Comparison of ENCODE assay signal across 8 cellular contexts in the genomic region with DNA sequence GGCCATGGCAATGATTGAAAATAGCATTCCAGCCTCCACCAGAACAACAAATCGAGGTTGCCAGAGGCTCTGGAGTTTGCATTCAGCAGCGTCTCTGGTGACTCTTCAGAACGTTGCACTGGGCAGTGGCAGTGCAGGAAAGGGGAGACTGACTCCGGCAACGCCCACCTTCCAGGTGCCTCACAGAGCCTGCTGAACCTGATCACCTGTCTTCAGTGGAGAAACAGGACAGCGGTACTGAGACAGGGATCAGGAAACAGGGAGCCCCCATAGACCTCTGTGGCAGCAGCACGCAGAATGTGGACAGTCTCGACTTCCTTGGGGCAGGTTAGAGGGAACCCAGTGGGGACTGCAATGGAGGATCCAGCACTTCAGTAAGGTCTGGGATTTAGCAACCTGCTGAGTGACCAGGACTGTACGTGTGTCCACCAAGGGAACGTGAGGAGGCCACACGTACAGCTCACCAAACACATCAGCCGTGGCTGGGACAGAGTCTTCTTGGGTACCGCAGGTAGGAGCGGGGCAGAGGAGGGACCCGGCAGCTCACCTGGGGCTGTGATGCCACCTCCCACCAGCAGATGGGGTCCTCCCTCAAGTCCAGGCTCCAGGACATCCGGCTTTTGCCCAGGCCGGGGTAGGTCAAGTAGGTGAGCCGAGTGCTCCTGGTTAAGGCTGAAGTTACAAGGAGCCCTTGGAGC.
DNase-seq lines count a peak whose midpoint lies in the region; ATAC-seq and TF ChIP-seq lines count a peak whose summit lies in the region.

No MANE protein-coding gene starts in this region.

- TF ChIP-seq POLR2A in stomach (IDR thresholded peaks at IDR 0.05), result no peak

- ATAC-seq in activated naive CD4-positive, alpha-beta T cell treated with anti-CD3 and anti-CD28 coated beads, Interleukin-2, amount 50 U/mL, for 72 hours, result peak; percentile 68 to 75
- ATAC-seq in HG02571 (IDR thresholded peaks at IDR 0.05; ENCODE audit: unreplicated experiment), result no peak
- no peak for ATAC-seq in HG03439 (IDR thresholded peaks at IDR 0.05; ENCODE audit: unreplicated experiment)

- peaks cover 0 to 22% (median 9%) of the 10 kb centered on the region in 4 donors for H3K4me1 ChIP-seq in stomach

- TF ChIP-seq EP300 in Ishikawa (IDR thresholded peaks at IDR 0.05; ENCODE audit: borderline replicate concordance), result no peak
- no peak for TF ChIP-seq EP300 in stomach (IDR thresholded peaks at IDR 0.05)

- no peaks in the 10 kb centered on the region for H3K36me3 Mint-ChIP-seq in activated naive CD4-positive, alpha-beta T cell treated with anti-CD3 and anti-CD28 coated beads, Interleukin-2, amount 50 U/mL, for 72 hours

- WGBS in stomach, 5 donors, result 31 to 43% (median 37%) methylated on average over 15 to 18 of the region's 18 CpGs

- H3K27ac Mint-ChIP-seq in activated naive CD4-positive, alpha-beta T cell treated with anti-CD3 and anti-CD28 coated beads, Interleukin-2, amount 50 U/mL, for 72 hours, result no peak overlapping the region

- H3K9me3 Mint-ChIP-seq in activated naive CD4-positive, alpha-beta T cell treated with anti-CD3 and anti-CD28 coated beads, Interleukin-2, amount 50 U/mL, for 72 hours, result no peaks in the 10 kb centered on the region

- H3K27ac ChIP-seq in stomach, result no peak overlapping the region

- H3K27me3 ChIP-seq in kidney epithelial cell (ENCODE audit: control insufficient read depth, insufficient read depth, low read length) (no peaks in the 10 kb centered on the region), stomach (no peaks in the 10 kb centered on the region)

- H3K4me3 ChIP-seq in kidney epithelial cell (ENCODE audit: low read depth, low read length) (no peak overlapping the region), stomach (no peak overlapping the region)

- peak; percentile 49 for TF ChIP-seq CTCF in kidney epithelial cell (IDR thresholded peaks at IDR 0.05; ENCODE audit: insufficient read depth, low read length, poor library complexity, severe bottlenecking)
- TF ChIP-seq CTCF in stomach (IDR thresholded peaks at IDR 0.05), result peak in 5 of 7 experiments; percentile 23 to 61 (median 53)

- intact Hi-C loops in stomach (cut with DNase I; ENCODE audit: low total_unique reads), result no loop called here

- no peaks in the 10 kb centered on the region for H3K36me3 ChIP-seq in kidney epithelial cell (ENCODE audit: control insufficient read depth, insufficient read depth, low read length)
- peaks cover 0 to 20% (median 6%) of the 10 kb centered on the region in 4 donors for H3K36me3 ChIP-seq in stomach

- DNase-seq in DMS 273 (lab: John Stamatoyannopoulos, UW; ENCODE audit: unreplicated experiment) (peak; percentile 55), DMS 273 treated with DMSO at 0.1 percent for 48 hours (lab: John Stamatoyannopoulos, UW) (no peak), kidney epithelial cell (ENCODE audit: low read depth) (no peak), stomach (peak; percentile 63)
- peak in 1 of 2 donors; percentile 59 for DNase-seq in activated naive CD4-positive, alpha-beta T cell treated with anti-CD3 and anti-CD28 coated beads, Interleukin-2, amount 50 U/mL, for 72 hours (ENCODE audit: low spot score in 2 of 2)

- no peaks in the 10 kb centered on the region for H3K9me3 ChIP-seq in stomach

- TF ChIP-seq RAD21 in Ishikawa (IDR thresholded peaks at IDR 0.05; ENCODE audit: low read depth), result peak; percentile 52

TF ChIP-seq in Ishikawa, 13 proteins besides CTCF, POLR2A, EP300 and RAD21:
- TF ChIP-seq FOXM1 (IDR thresholded peaks at IDR 0.05; ENCODE audit: borderline replicate concordance, low read depth) (no peak), EGR1 (IDR thresholded peaks at IDR 0.05) (no peak), TCF12 (IDR thresholded peaks at IDR 0.05; ENCODE audit: low read depth) (no peak), NFIC (IDR thresholded peaks at IDR 0.05) (no peak)
- TF ChIP-seq, protein P1, sequence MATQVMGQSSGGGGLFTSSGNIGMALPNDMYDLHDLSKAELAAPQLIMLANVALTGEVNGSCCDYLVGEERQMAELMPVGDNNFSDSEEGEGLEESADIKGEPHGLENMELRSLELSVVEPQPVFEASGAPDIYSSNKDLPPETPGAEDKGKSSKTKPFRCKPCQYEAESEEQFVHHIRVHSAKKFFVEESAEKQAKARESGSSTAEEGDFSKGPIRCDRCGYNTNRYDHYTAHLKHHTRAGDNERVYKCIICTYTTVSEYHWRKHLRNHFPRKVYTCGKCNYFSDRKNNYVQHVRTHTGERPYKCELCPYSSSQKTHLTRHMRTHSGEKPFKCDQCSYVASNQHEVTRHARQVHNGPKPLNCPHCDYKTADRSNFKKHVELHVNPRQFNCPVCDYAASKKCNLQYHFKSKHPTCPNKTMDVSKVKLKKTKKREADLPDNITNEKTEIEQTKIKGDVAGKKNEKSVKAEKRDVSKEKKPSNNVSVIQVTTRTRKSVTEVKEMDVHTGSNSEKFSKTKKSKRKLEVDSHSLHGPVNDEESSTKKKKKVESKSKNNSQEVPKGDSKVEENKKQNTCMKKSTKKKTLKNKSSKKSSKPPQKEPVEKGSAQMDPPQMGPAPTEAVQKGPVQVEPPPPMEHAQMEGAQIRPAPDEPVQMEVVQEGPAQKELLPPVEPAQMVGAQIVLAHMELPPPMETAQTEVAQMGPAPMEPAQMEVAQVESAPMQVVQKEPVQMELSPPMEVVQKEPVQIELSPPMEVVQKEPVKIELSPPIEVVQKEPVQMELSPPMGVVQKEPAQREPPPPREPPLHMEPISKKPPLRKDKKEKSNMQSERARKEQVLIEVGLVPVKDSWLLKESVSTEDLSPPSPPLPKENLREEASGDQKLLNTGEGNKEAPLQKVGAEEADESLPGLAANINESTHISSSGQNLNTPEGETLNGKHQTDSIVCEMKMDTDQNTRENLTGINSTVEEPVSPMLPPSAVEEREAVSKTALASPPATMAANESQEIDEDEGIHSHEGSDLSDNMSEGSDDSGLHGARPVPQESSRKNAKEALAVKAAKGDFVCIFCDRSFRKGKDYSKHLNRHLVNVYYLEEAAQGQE (IDR thresholded peaks at IDR 0.05; ENCODE audit: low read depth), result no peak
TF ChIP-seq in Ishikawa: peak in this region for 0.

Comparison
In these comparisons a context has a peak if more than half of its experiments do, and no peak if none do; other contexts are left out.
1. DNase-seq: peak in DMS 273 (single experiment) and stomach (single experiment); none in DMS 273 treated with DMSO at 0.1 percent for 48 hours (single experiment) and kidney epithelial cell (single experiment).
2. ATAC-seq: peak in activated naive CD4-positive, alpha-beta T cell treated with anti-CD3 and anti-CD28 coated beads, Interleukin-2, amount 50 U/mL, for 72 hours (2 of 2); none in HG02571 (single experiment) and HG03439 (single experiment).